ENCODE assay signal across 1 cellular context in the genomic region with DNA sequence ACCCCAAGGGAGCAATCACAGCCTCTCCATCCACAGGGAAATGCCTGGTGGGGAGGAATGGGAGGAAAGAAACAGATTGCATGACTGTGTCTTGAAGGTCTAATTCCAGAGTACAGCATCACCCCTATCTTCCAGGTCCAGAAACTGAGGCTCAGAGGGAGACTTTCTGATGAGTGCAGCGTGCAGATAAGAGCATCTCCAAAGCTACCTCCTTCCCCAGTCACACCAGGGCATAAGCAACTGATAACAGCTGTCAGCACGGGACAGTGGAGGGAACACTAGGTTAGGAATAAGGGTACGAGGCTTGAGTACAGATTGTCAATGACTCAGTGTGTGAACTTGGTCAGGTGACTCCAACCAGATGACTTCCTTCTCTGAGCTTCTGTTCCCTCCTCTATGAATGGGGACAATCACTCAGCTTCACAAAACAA.
A peak's percentile ranks its signal among the peaks of the same experiment; 100 is the strongest.
TF ChIP-seq lines count a peak whose summit lies in the region.

No MANE protein-coding gene starts in this region.

TF ChIP-seq in K562, 482 proteins besides CTCF, POLR2A, EP300 and RAD21 (continued from another document and continues in another):
- TF ChIP-seq, protein P1, sequence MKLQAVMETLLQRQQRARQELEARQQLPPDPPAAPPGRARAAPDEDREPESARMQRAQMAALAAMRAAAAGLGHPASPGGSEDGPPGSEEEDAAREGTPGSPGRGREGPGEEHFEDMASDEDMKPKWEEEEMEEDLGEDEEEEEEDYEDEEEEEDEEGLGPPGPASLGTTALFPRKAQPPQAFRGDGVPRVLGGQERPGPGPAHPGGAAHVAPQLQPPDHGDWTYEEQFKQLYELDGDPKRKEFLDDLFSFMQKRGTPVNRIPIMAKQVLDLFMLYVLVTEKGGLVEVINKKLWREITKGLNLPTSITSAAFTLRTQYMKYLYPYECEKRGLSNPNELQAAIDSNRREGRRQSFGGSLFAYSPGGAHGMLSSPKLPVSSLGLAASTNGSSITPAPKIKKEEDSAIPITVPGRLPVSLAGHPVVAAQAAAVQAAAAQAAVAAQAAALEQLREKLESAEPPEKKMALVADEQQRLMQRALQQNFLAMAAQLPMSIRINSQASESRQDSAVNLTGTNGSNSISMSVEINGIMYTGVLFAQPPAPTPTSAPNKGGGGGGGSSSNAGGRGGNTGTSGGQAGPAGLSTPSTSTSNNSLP (IDR thresholded peaks at IDR 0.05; ENCODE audit: borderline replicate concordance, low read depth, low read length) = no peak
- TF ChIP-seq ZNF311 (CRISPR knock-in tag; IDR thresholded peaks at IDR 0.05) (no peak), FOXJ2 (tag; IDR thresholded peaks at IDR 0.05) (no peak), ZNF134 (CRISPR knock-in tag; conservative IDR thresholded peaks at IDR 0.05) (no peak), POLR2AphosphoS5 (IDR thresholded peaks at IDR 0.05; ENCODE audit: control insufficient read depth, insufficient read depth, low read depth, low read length) (peak; percentile 56; the same call in 1 of the 2 replicates), ZEB2 (IDR thresholded peaks at IDR 0.05) (no peak), STAT5A (IDR thresholded peaks at IDR 0.05; ENCODE audit: borderline replicate concordance, low read length) (peak; percentile 42; the same call in 1 of the 2 replicates), ZNF766 (CRISPR knock-in tag; conservative IDR thresholded peaks at IDR 0.05) (no peak), PML (IDR thresholded peaks at IDR 0.05; ENCODE audit: low read length) (0 out of 2 replicates have a peak, but pooled peaks have one; percentile 29), BHLHE40 (IDR thresholded peaks at IDR 0.05; ENCODE audit: low read length) (peak; percentile 72), ZNF586 (CRISPR knock-in tag; conservative IDR thresholded peaks at IDR 0.05) (no peak), KDM1A (IDR thresholded peaks at IDR 0.05) (peak; percentile 58 to 73; a peak in 2 of 4 replicates), TRIM28 (IDR thresholded peaks at IDR 0.05) (no peak), HDAC8 (tag; IDR thresholded peaks at IDR 0.05) (no peak), SMAD4 (CRISPR knock-in tag; conservative IDR thresholded peaks at IDR 0.05) (0 out of 2 replicates have a peak, but pooled peaks have one; percentile 57), RCOR1 (IDR thresholded peaks at IDR 0.05; ENCODE audit: borderline replicate concordance in 1 of 2, low read depth in 2 of 2, low read length in 2 of 2) (peak in 1 of 2 experiments; percentile 65; a peak in 1 of 4 replicates)
- TF ChIP-seq, protein P2, sequence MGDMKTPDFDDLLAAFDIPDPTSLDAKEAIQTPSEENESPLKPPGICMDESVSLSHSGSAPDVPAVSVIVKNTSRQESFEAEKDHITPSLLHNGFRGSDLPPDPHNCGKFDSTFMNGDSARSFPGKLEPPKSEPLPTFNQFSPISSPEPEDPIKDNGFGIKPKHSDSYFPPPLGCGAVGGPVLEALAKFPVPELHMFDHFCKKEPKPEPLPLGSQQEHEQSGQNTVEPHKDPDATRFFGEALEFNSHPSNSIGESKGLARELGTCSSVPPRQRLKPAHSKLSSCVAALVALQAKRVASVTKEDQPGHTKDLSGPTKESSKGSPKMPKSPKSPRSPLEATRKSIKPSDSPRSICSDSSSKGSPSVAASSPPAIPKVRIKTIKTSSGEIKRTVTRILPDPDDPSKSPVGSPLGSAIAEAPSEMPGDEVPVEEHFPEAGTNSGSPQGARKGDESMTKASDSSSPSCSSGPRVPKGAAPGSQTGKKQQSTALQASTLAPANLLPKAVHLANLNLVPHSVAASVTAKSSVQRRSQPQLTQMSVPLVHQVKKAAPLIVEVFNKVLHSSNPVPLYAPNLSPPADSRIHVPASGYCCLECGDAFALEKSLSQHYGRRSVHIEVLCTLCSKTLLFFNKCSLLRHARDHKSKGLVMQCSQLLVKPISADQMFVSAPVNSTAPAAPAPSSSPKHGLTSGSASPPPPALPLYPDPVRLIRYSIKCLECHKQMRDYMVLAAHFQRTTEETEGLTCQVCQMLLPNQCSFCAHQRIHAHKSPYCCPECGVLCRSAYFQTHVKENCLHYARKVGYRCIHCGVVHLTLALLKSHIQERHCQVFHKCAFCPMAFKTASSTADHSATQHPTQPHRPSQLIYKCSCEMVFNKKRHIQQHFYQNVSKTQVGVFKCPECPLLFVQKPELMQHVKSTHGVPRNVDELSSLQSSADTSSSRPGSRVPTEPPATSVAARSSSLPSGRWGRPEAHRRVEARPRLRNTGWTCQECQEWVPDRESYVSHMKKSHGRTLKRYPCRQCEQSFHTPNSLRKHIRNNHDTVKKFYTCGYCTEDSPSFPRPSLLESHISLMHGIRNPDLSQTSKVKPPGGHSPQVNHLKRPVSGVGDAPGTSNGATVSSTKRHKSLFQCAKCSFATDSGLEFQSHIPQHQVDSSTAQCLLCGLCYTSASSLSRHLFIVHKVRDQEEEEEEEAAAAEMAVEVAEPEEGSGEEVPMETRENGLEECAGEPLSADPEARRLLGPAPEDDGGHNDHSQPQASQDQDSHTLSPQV (IDR thresholded peaks at IDR 0.05) = no peak
- TF ChIP-seq, protein P3, sequence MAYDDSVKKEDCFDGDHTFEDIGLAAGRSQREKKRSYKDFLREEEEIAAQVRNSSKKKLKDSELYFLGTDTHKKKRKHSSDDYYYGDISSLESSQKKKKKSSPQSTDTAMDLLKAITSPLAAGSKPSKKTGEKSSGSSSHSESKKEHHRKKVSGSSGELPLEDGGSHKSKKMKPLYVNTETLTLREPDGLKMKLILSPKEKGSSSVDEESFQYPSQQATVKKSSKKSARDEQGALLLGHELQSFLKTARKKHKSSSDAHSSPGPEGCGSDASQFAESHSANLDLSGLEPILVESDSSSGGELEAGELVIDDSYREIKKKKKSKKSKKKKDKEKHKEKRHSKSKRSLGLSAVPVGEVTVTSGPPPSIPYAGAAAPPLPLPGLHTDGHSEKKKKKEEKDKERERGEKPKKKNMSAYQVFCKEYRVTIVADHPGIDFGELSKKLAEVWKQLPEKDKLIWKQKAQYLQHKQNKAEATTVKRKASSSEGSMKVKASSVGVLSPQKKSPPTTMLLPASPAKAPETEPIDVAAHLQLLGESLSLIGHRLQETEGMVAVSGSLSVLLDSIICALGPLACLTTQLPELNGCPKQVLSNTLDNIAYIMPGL (CRISPR knock-in tag; IDR thresholded peaks at IDR 0.05) = no peak
- TF ChIP-seq, protein P4, sequence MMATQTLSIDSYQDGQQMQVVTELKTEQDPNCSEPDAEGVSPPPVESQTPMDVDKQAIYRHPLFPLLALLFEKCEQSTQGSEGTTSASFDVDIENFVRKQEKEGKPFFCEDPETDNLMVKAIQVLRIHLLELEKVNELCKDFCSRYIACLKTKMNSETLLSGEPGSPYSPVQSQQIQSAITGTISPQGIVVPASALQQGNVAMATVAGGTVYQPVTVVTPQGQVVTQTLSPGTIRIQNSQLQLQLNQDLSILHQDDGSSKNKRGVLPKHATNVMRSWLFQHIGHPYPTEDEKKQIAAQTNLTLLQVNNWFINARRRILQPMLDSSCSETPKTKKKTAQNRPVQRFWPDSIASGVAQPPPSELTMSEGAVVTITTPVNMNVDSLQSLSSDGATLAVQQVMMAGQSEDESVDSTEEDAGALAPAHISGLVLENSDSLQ (IDR thresholded peaks at IDR 0.05) = no peak
- TF ChIP-seq, protein P5, sequence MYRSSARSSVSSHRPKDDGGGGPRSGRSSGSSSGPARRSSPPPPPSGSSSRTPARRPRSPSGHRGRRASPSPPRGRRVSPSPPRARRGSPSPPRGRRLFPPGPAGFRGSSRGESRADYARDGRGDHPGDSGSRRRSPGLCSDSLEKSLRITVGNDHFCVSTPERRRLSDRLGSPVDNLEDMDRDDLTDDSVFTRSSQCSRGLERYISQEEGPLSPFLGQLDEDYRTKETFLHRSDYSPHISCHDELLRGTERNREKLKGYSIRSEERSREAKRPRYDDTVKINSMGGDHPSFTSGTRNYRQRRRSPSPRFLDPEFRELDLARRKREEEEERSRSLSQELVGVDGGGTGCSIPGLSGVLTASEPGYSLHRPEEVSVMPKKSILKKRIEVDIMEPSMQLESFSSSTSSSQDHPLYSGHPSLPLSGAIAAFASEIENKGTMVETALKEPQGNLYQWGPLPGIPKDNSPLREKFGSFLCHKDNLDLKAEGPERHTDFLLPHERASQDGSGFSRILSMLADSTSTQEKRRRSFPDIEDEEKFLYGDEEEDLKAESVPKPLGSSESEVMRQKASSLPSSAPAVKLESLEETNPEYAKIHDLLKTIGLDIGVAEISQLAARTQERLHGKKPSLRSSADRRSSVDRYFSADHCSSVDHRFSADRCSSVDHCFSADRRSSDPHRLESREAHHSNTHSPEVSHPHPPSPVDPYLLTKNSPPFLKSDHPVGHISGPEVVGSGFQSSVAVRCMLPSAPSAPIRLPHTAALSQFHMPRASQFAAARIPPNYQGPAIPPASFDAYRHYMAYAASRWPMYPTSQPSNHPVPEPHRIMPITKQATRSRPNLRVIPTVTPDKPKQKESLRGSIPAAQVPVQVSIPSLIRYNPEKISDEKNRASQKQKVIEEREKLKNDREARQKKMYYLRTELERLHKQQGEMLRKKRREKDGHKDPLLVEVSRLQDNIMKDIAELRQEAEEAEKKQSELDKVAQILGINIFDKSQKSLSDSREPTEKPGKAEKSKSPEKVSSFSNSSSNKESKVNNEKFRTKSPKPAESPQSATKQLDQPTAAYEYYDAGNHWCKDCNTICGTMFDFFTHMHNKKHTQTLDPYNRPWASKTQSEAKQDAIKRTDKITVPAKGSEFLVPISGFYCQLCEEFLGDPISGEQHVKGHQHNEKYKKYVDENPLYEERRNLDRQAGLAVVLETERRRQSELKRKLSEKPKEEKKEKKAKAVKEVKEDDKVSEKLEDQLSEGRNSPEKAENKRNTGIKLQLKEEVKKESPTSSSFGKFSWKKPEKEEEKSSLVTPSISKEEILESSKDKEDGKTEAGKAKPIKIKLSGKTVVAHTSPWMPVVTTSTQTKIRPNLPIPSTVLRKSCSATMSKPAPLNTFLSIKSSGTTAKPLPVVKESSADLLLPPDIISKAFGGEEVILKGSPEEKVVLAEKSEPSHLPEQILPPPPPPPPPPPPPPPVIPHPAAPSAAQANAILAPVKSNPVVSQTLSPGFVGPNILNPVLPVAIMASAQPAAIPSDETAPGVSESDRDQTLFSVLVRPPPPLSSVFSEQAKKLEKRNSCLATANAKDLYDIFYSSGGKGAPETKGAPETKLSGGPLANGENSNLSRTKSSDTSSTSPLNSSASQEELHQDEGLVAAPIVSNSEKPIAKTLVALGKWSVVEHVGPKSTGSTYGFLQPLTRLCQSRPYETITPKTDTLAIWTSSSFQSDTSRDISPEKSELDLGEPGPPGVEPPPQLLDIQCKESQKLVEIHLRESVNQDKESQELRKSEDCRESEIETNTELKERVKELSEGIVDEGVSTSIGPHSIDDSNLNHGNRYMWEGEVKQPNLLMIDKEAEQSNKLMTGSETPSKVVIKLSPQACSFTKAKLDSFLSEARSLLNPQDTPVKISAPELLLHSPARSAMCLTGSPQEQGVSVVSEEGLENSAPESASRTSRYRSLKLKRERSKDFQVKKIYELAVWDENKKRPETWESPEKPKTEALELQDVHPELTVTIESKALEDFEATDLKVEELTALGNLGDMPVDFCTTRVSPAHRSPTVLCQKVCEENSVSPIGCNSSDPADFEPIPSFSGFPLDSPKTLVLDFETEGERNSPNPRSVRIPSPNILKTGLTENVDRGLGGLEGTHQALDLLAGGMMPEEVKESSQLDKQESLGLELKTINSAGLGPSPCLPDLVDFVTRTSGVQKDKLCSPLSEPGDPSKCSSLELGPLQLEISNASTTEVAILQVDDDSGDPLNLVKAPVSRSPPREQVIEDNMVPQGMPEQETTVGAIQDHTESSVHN (IDR thresholded peaks at IDR 0.05; ENCODE audit: borderline replicate concordance in 1 of 2, low read depth in 1 of 2) = no peak
- TF ChIP-seq, protein P6, sequence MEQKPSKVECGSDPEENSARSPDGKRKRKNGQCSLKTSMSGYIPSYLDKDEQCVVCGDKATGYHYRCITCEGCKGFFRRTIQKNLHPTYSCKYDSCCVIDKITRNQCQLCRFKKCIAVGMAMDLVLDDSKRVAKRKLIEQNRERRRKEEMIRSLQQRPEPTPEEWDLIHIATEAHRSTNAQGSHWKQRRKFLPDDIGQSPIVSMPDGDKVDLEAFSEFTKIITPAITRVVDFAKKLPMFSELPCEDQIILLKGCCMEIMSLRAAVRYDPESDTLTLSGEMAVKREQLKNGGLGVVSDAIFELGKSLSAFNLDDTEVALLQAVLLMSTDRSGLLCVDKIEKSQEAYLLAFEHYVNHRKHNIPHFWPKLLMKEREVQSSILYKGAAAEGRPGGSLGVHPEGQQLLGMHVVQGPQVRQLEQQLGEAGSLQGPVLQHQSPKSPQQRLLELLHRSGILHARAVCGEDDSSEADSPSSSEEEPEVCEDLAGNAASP (IDR thresholded peaks at IDR 0.05) = no peak
- TF ChIP-seq, protein P7, sequence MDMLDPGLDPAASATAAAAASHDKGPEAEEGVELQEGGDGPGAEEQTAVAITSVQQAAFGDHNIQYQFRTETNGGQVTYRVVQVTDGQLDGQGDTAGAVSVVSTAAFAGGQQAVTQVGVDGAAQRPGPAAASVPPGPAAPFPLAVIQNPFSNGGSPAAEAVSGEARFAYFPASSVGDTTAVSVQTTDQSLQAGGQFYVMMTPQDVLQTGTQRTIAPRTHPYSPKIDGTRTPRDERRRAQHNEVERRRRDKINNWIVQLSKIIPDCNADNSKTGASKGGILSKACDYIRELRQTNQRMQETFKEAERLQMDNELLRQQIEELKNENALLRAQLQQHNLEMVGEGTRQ (CRISPR knock-in tag; IDR thresholded peaks at IDR 0.05) = peak; percentile 62
- TF ChIP-seq, protein P8, sequence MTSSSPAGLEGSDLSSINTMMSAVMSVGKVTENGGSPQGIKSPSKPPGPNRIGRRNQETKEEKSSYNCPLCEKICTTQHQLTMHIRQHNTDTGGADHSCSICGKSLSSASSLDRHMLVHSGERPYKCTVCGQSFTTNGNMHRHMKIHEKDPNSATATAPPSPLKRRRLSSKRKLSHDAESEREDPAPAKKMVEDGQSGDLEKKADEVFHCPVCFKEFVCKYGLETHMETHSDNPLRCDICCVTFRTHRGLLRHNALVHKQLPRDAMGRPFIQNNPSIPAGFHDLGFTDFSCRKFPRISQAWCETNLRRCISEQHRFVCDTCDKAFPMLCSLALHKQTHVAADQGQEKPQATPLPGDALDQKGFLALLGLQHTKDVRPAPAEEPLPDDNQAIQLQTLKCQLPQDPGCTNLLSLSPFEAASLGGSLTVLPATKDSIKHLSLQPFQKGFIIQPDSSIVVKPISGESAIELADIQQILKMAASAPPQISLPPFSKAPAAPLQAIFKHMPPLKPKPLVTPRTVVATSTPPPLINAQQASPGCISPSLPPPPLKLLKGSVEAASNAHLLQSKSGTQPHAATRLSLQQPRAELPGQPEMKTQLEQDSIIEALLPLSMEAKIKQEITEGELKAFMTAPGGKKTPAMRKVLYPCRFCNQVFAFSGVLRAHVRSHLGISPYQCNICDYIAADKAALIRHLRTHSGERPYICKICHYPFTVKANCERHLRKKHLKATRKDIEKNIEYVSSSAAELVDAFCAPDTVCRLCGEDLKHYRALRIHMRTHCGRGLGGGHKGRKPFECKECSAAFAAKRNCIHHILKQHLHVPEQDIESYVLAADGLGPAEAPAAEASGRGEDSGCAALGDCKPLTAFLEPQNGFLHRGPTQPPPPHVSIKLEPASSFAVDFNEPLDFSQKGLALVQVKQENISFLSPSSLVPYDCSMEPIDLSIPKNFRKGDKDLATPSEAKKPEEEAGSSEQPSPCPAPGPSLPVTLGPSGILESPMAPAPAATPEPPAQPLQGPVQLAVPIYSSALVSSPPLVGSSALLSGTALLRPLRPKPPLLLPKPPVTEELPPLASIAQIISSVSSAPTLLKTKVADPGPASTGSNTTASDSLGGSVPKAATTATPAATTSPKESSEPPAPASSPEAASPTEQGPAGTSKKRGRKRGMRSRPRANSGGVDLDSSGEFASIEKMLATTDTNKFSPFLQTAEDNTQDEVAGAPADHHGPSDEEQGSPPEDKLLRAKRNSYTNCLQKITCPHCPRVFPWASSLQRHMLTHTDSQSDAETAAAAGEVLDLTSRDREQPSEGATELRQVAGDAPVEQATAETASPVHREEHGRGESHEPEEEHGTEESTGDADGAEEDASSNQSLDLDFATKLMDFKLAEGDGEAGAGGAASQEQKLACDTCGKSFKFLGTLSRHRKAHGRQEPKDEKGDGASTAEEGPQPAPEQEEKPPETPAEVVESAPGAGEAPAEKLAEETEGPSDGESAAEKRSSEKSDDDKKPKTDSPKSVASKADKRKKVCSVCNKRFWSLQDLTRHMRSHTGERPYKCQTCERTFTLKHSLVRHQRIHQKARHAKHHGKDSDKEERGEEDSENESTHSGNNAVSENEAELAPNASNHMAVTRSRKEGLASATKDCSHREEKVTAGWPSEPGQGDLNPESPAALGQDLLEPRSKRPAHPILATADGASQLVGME (CRISPR knock-in tag; IDR thresholded peaks at IDR 0.05) = no peak
